Comparison of ENCODE assay signal across 10 cellular contexts in genomic region chr6:35419431-35419830, GRCh38. TPM values are rescaled to one million over a fixed set of nuclear protein-coding genes. Genes with fewer than 3 reads are reported as not detected.
DNase-seq lines count a peak whose midpoint lies in the region; ATAC-seq, FAIRE-seq and TF ChIP-seq lines count a peak whose summit lies in the region.
"Had no signal": no experiment of that assay in that cellular context is flagged by ENCODE, and none has a peak within 500 bp of the region (broad histone marks: within the 10 kb centered on the region; RNA-seq: fewer than 3 reads in every experiment).

No MANE protein-coding gene starts in this region.

- no TSS peak for BruUV-seq in mammary epithelial cell (replicated peaks; lab: Mats Ljungman, UMichigan)

- H3K9me3 Mint-ChIP-seq in activated CD4-positive, alpha-beta memory T cell treated with anti-CD3 and anti-CD28 coated beads, Interleukin-2, amount 10 ng/mL, durations not matched to agents 7 days and 5 days, result no peaks in the 10 kb centered on the region

- H2AFZ ChIP-seq in mammary epithelial cell (ENCODE audit: low read depth, low read length), result no peak overlapping the region

- 93% methylated on average over 4 of the region's 4 CpGs for WGBS in mammary epithelial cell (ENCODE audit: low coverage, missing lambda C conversion rate)

- H3K4me1 ChIP-seq in mammary epithelial cell (ENCODE audit: insufficient read depth, low read length), result no peaks in the 10 kb centered on the region

- H3K27me3 ChIP-seq in kidney epithelial cell (ENCODE audit: control insufficient read depth, insufficient read depth, low read length), result no peaks in the 10 kb centered on the region
- H3K27me3 ChIP-seq in mammary epithelial cell (ENCODE audit: insufficient read depth, low read length), result no peaks in the 10 kb centered on the region

- no peaks in the 10 kb centered on the region for H3K79me2 ChIP-seq in mammary epithelial cell (ENCODE audit: insufficient read depth, low read length)

- peaks cover 36% of the 10 kb centered on the region for H3K4me1 Mint-ChIP-seq in activated CD4-positive, alpha-beta memory T cell treated with anti-CD3 and anti-CD28 coated beads, Interleukin-2, amount 10 ng/mL, durations not matched to agents 7 days and 5 days

- no peaks in the 10 kb centered on the region for H4K20me1 ChIP-seq in mammary epithelial cell (ENCODE audit: insufficient read depth, low read length)

- H3K9me3 ChIP-seq in mammary epithelial cell (replicated peaks; ENCODE audit: insufficient read depth, low read length), result no peaks in the 10 kb centered on the region

- no peak for FAIRE-seq in D721Med (lab: Jason Lieb, UNC)
- FAIRE-seq: islet of Langerhans had no signal

- CTCF ChIA-PET in activated CD4-positive, alpha-beta memory T cell treated with anti-CD3 and anti-CD28 coated beads, Interleukin-2, amount 10 ng/mL, durations not matched to agents 7 days and 5 days (lab: Charles Lee), result interaction anchor here (0.7 to 4.1 kb wide), 12 partner anchors 8 to 316 kb away, joined by 3 to 32 read pairs (median 4); partner anchors contain the start of genes DEF6, FANCE and PPARD
- CTCF ChIA-PET in mammary epithelial cell (lab: Charles Lee; ENCODE audit: low non-redundant PET), result no interaction called here

- TF ChIP-seq CTCF in D721Med (IDR thresholded peaks at IDR 0.05; ENCODE audit: insufficient read depth, missing control alignments) (peak; percentile 27), HFF-Myc (IDR thresholded peaks at IDR 0.05; ENCODE audit: low read depth, low read length, missing control alignments) (peak; percentile 40), kidney epithelial cell (IDR thresholded peaks at IDR 0.05; ENCODE audit: insufficient read depth, low read length, poor library complexity, severe bottlenecking) (peak; percentile 6), mammary epithelial cell (conservative IDR thresholded peaks at IDR 0.05 in 1 of 2, IDR thresholded peaks at IDR 0.05 in 1 of 2; ENCODE audit: extremely low read depth in 1 of 2, insufficient read depth in 1 of 2, low read depth in 1 of 2, low read length in 2 of 2) (no peak)

- H3K4me3 ChIP-seq in HFF-Myc (replicated peaks; ENCODE audit: low read depth, low read length), result no peak overlapping the region
- no peak overlapping the region for H3K4me3 ChIP-seq in kidney epithelial cell (ENCODE audit: low read depth, low read length)
- no peak overlapping the region for H3K4me3 ChIP-seq in mammary epithelial cell (replicated peaks in 1 of 3; ENCODE audit: insufficient read depth in 1 of 3, low read depth in 2 of 3, low read length in 3 of 3)

- POLR2A ChIA-PET in activated CD4-positive, alpha-beta memory T cell treated with anti-CD3 and anti-CD28 coated beads, Interleukin-2, amount 10 ng/mL, durations not matched to agents 7 days and 5 days (lab: Charles Lee), result interaction anchor here (0.7 to 3.3 kb wide), 5 partner anchors 8 to 49 kb away, joined by 3 to 10 read pairs (median 6); partner anchors contain the start of gene RPL10A

- in situ Hi-C loops in mammary epithelial cell (cut with MboI; ENCODE audit: low sequenced_read_pairs in 2 of 2), result no loop called here

- dilution Hi-C loops in mammary epithelial cell (cut with HindIII; ENCODE audit: low sequenced_read_pairs), result no loop called here

- intact Hi-C loops in mammary epithelial cell (cut with micrococcal nuclease), result no loop called here

- no peak overlapping the region for H3K27ac ChIP-seq in mammary epithelial cell (ENCODE audit: insufficient read depth, low read depth, low read length)

- no peak overlapping the region for H3K9ac ChIP-seq in mammary epithelial cell (ENCODE audit: insufficient read depth, low read length)

- no peak overlapping the region for H3K4me2 ChIP-seq in mammary epithelial cell (ENCODE audit: insufficient read depth, low read depth, low read length)

- no peaks in the 10 kb centered on the region for H3K27me3 Mint-ChIP-seq in activated CD4-positive, alpha-beta memory T cell treated with anti-CD3 and anti-CD28 coated beads, Interleukin-2, amount 10 ng/mL, durations not matched to agents 7 days and 5 days

- no peak for ATAC-seq in HG02623 (IDR thresholded peaks at IDR 0.05; ENCODE audit: unreplicated experiment)

- DNase-seq in D721Med (ENCODE audit: insufficient read length, low spot score) (no peak), HFF-Myc (ENCODE audit: extremely low read depth, low read depth) (peak; percentile 77), kidney epithelial cell (ENCODE audit: low read depth) (no peak), mammary epithelial cell (no peak)
- peak; percentile 38 for DNase-seq in activated CD4-positive, alpha-beta memory T cell treated with anti-CD3 and anti-CD28 coated beads, Interleukin-2, amount 10 ng/mL, durations not matched to agents 7 days and 5 days
- no peak for DNase-seq in stimulated activated CD4-positive, alpha-beta T cell treated with anti-CD3 and anti-CD28 coated beads, Interleukin-2, amount 100 ng/mL, for 24 hours
- DNase-seq: NCI-H748 treated with DMSO at 0.1 percent for 48 hours; stimulated activated CD4-positive, alpha-beta T cell treated with anti-CD3 and anti-CD28 coated beads, Interleukin-4, amount 100 ng/mL, for 1 hour had no signal

- H3K27ac Mint-ChIP-seq in activated CD4-positive, alpha-beta memory T cell treated with anti-CD3 and anti-CD28 coated beads, Interleukin-2, amount 10 ng/mL, durations not matched to agents 7 days and 5 days, result peak overlapping the region; percentile 56

- H3K4me3 Mint-ChIP-seq in activated CD4-positive, alpha-beta memory T cell treated with anti-CD3 and anti-CD28 coated beads, Interleukin-2, amount 10 ng/mL, durations not matched to agents 7 days and 5 days, result no peak overlapping the region

- no peaks in the 10 kb centered on the region for H3K36me3 ChIP-seq in kidney epithelial cell (ENCODE audit: control insufficient read depth, insufficient read depth, low read length)
- peaks cover 2% of the 10 kb centered on the region for H3K36me3 ChIP-seq in mammary epithelial cell (ENCODE audit: insufficient read depth, low read length)

- H3K36me3 Mint-ChIP-seq in activated CD4-positive, alpha-beta memory T cell treated with anti-CD3 and anti-CD28 coated beads, Interleukin-2, amount 10 ng/mL, durations not matched to agents 7 days and 5 days (ENCODE audit: low read depth), result peaks cover 17% of the 10 kb centered on the region

RNA-seq across cellular contexts. Expression of gene FANCE, which starts 32.7 kb away (rescaled TPM):
- total RNA-seq in activated CD4-positive, alpha-beta memory T cell treated with anti-CD3 and anti-CD28 coated beads, Interleukin-2, amount 10 ng/mL, durations not matched to agents 7 days and 5 days, result 10 to 100 TPM; 10.3 to 10.4 TPM
- total RNA-seq in kidney epithelial cell (5.8 and 6.6 TPM in 2 replicates), mammary epithelial cell (10 to 100 TPM in 1 of 2 donors, 1 to 10 TPM in 1; 3.7 to 12.8 TPM)
- polyA plus RNA-seq in mammary epithelial cell, result 8.8 TPM
- 8.8 TPM for polyA minus RNA-seq in mammary epithelial cell

RNA-seq across cellular contexts. Expression of gene RPL10A, which starts 48.8 kb away (rescaled TPM):
- total RNA-seq in activated CD4-positive, alpha-beta memory T cell treated with anti-CD3 and anti-CD28 coated beads, Interleukin-2, amount 10 ng/mL, durations not matched to agents 7 days and 5 days, result 1,000 to 10,000 TPM; 1,239 to 1,245 TPM
- 1,851 and 1,876 TPM in 2 replicates for total RNA-seq in kidney epithelial cell
- 1,000 to 10,000 TPM in 1 of 2 donors, 100 to 1,000 TPM in 1; 961 to 1,334 TPM for total RNA-seq in mammary epithelial cell
- 2,297 TPM for polyA plus RNA-seq in mammary epithelial cell
- polyA minus RNA-seq in mammary epithelial cell, result 1,208 TPM

Comparison
In these comparisons a context has a peak if more than half of its experiments do, and no peak if none do; other contexts are left out.
1. DNase-seq: peak in HFF-Myc (single experiment) and activated CD4-positive, alpha-beta memory T cell treated with anti-CD3 and anti-CD28 coated beads, Interleukin-2, amount 10 ng/mL, durations not matched to agents 7 days and 5 days (single experiment); none in D721Med (single experiment), kidney epithelial cell (single experiment), stimulated activated CD4-positive, alpha-beta T cell treated with anti-CD3 and anti-CD28 coated beads, Interleukin-2, amount 100 ng/mL, for 24 hours (0 of 2) and mammary epithelial cell (single experiment).
2. CTCF ChIP-seq: peak in D721Med (single experiment), HFF-Myc (single experiment) and kidney epithelial cell (single experiment); none in mammary epithelial cell (0 of 2).